1 cellular context compared by ENCODE assay signal in genomic region chr17:8212312-8213180, GRCh38.
TF ChIP-seq lines count a peak whose summit lies in the region.

No MANE protein-coding gene starts in this region.

TF ChIP-seq in HepG2, 621 proteins besides CTCF, POLR2A, EP300 and RAD21 (continued from another document and continues in another):
- TF ChIP-seq, protein P1, sequence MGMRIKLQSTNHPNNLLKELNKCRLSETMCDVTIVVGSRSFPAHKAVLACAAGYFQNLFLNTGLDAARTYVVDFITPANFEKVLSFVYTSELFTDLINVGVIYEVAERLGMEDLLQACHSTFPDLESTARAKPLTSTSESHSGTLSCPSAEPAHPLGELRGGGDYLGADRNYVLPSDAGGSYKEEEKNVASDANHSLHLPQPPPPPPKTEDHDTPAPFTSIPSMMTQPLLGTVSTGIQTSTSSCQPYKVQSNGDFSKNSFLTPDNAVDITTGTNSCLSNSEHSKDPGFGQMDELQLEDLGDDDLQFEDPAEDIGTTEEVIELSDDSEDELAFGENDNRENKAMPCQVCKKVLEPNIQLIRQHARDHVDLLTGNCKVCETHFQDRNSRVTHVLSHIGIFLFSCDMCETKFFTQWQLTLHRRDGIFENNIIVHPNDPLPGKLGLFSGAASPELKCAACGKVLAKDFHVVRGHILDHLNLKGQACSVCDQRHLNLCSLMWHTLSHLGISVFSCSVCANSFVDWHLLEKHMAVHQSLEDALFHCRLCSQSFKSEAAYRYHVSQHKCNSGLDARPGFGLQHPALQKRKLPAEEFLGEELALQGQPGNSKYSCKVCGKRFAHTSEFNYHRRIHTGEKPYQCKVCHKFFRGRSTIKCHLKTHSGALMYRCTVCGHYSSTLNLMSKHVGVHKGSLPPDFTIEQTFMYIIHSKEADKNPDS (CRISPR knock-in tag; IDR thresholded peaks at IDR 0.05) = no peak
- TF ChIP-seq ZNF143 (CRISPR knock-in tag; IDR thresholded peaks at IDR 0.05) = no peak
- TF ChIP-seq AKAP8 (CRISPR knock-in tag; IDR thresholded peaks at IDR 0.05) = no peak
- TF ChIP-seq ZNF576 (CRISPR knock-in tag; IDR thresholded peaks at IDR 0.05) = no peak
- TF ChIP-seq TBX3 (IDR thresholded peaks at IDR 0.05; ENCODE audit: borderline replicate concordance) = peak; percentile 22; the same call in 1 of the 2 replicates
- peak; percentile 58 for TF ChIP-seq UBTF (CRISPR knock-in tag; IDR thresholded peaks at IDR 0.05)
- no peak for TF ChIP-seq GZF1 (CRISPR knock-in tag; IDR thresholded peaks at IDR 0.05)
- TF ChIP-seq ZNF644 (CRISPR knock-in tag; IDR thresholded peaks at IDR 0.05; ENCODE audit: low read depth) = 0 out of 2 replicates have a peak, but pooled peaks have one; percentile 12
- TF ChIP-seq HOXA9 (CRISPR knock-in tag; IDR thresholded peaks at IDR 0.05; ENCODE audit: borderline replicate concordance) = no peak
- TF ChIP-seq SP4 (CRISPR knock-in tag; IDR thresholded peaks at IDR 0.05) = peak; percentile 41; the same call in 1 of the 2 replicates
- TF ChIP-seq TCF7 (IDR thresholded peaks at IDR 0.05; ENCODE audit: low read depth) = no peak
- peak; percentile 93 for TF ChIP-seq CEBPG (CRISPR knock-in tag; IDR thresholded peaks at IDR 0.05)
- no peak for TF ChIP-seq TOE1 (CRISPR knock-in tag; IDR thresholded peaks at IDR 0.05)
- no peak for TF ChIP-seq CENPT (CRISPR knock-in tag; IDR thresholded peaks at IDR 0.05; ENCODE audit: low read depth)
- TF ChIP-seq MAFF (IDR thresholded peaks at IDR 0.05; ENCODE audit: low read depth, low read length) = peak; percentile 81
- no peak for TF ChIP-seq KDM4B (CRISPR knock-in tag; IDR thresholded peaks at IDR 0.05)
- TF ChIP-seq, protein P2, sequence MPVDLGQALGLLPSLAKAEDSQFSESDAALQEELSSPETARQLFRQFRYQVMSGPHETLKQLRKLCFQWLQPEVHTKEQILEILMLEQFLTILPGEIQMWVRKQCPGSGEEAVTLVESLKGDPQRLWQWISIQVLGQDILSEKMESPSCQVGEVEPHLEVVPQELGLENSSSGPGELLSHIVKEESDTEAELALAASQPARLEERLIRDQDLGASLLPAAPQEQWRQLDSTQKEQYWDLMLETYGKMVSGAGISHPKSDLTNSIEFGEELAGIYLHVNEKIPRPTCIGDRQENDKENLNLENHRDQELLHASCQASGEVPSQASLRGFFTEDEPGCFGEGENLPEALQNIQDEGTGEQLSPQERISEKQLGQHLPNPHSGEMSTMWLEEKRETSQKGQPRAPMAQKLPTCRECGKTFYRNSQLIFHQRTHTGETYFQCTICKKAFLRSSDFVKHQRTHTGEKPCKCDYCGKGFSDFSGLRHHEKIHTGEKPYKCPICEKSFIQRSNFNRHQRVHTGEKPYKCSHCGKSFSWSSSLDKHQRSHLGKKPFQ (CRISPR knock-in tag; IDR thresholded peaks at IDR 0.05; ENCODE audit: insufficient replicate concordance) = no peak
- no peak for TF ChIP-seq NFIC (IDR thresholded peaks at IDR 0.05; ENCODE audit: low read length)
- TF ChIP-seq ZNF326 (CRISPR knock-in tag; IDR thresholded peaks at IDR 0.05; ENCODE audit: borderline replicate concordance) = no peak
- TF ChIP-seq PRPF4 (IDR thresholded peaks at IDR 0.05; ENCODE audit: low read depth, low read length, poor library complexity, severe bottlenecking) = no peak
- peak; percentile 95 for TF ChIP-seq ZMYM2 (CRISPR knock-in tag; IDR thresholded peaks at IDR 0.05)
- no peak for TF ChIP-seq CENPX (CRISPR knock-in tag; IDR thresholded peaks at IDR 0.05)
- no peak for TF ChIP-seq NFRKB (IDR thresholded peaks at IDR 0.05)
- TF ChIP-seq ZNF770 (CRISPR knock-in tag; IDR thresholded peaks at IDR 0.05) = 0 out of 2 replicates have a peak, but pooled peaks have one; percentile 20
- peak; percentile 23; the same call in 1 of the 2 replicates for TF ChIP-seq DRAP1 (CRISPR knock-in tag; IDR thresholded peaks at IDR 0.05)
- TF ChIP-seq NONO (IDR thresholded peaks at IDR 0.05) = no peak
- no peak; the same call in 1 of the 2 replicates for TF ChIP-seq NONO (CRISPR knock-in tag; conservative IDR thresholded peaks at IDR 0.05)
- no peak for TF ChIP-seq RCOR2 (CRISPR knock-in tag; IDR thresholded peaks at IDR 0.05)
- TF ChIP-seq PLRG1 (conservative IDR thresholded peaks at IDR 0.05) = no peak
- no peak for TF ChIP-seq NFIB (CRISPR knock-in tag; IDR thresholded peaks at IDR 0.05; ENCODE audit: borderline replicate concordance)
- peak; percentile 28 for TF ChIP-seq ASH2L (IDR thresholded peaks at IDR 0.05; ENCODE audit: insufficient read length, low read depth, low read length)
- no peak for TF ChIP-seq MBD4 (IDR thresholded peaks at IDR 0.05; ENCODE audit: borderline replicate concordance, low read length)
- TF ChIP-seq FOXC1 (CRISPR knock-in tag; IDR thresholded peaks at IDR 0.05; ENCODE audit: borderline replicate concordance) = no peak
- TF ChIP-seq DDIT3 (CRISPR knock-in tag; IDR thresholded peaks at IDR 0.05) = no peak
- peak; percentile 38; the same call in 1 of the 2 replicates for TF ChIP-seq RFXAP (CRISPR knock-in tag; IDR thresholded peaks at IDR 0.05; ENCODE audit: borderline replicate concordance)
- peak; percentile 35; the same call in 1 of the 2 replicates for TF ChIP-seq DMAP1 (CRISPR knock-in tag; IDR thresholded peaks at IDR 0.05)
- TF ChIP-seq HNF1A (IDR thresholded peaks at IDR 0.05; ENCODE audit: low read depth) = no peak
- peak; percentile 35; the same call in 1 of the 2 replicates for TF ChIP-seq HNF1A (CRISPR knock-in tag; IDR thresholded peaks at IDR 0.05; ENCODE audit: borderline replicate concordance)
- peak; percentile 70; the same call in 1 of the 2 replicates for TF ChIP-seq NCOR1 (IDR thresholded peaks at IDR 0.05; ENCODE audit: borderline replicate concordance, low read length)
- TF ChIP-seq SUZ12 (IDR thresholded peaks at IDR 0.05; ENCODE audit: low read depth, low read length) = no peak
- TF ChIP-seq PHB2 (IDR thresholded peaks at IDR 0.05; ENCODE audit: partially characterized antibody) = no peak
- no peak for TF ChIP-seq AGO1 (IDR thresholded peaks at IDR 0.05; ENCODE audit: low read depth, low read length, poor library complexity, severe bottlenecking)
- no peak for TF ChIP-seq CC2D1A (CRISPR knock-in tag; IDR thresholded peaks at IDR 0.05)
- no peak for TF ChIP-seq MAF1 (CRISPR knock-in tag; IDR thresholded peaks at IDR 0.05; ENCODE audit: borderline replicate concordance)
- no peak for TF ChIP-seq RFXANK (CRISPR knock-in tag; IDR thresholded peaks at IDR 0.05)
- TF ChIP-seq ZNF17 (CRISPR knock-in tag; IDR thresholded peaks at IDR 0.05) = no peak
- peak; percentile 85 for TF ChIP-seq SKI (IDR thresholded peaks at IDR 0.05; ENCODE audit: partially characterized antibody)
- TF ChIP-seq, protein P3, sequence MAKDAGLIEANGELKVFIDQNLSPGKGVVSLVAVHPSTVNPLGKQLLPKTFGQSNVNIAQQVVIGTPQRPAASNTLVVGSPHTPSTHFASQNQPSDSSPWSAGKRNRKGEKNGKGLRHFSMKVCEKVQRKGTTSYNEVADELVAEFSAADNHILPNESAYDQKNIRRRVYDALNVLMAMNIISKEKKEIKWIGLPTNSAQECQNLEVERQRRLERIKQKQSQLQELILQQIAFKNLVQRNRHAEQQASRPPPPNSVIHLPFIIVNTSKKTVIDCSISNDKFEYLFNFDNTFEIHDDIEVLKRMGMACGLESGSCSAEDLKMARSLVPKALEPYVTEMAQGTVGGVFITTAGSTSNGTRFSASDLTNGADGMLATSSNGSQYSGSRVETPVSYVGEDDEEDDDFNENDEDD (CRISPR knock-in tag; IDR thresholded peaks at IDR 0.05; ENCODE audit: borderline replicate concordance) = peak; percentile 23; the same call in 1 of the 2 replicates
- no peak for TF ChIP-seq MXD4 (CRISPR knock-in tag; IDR thresholded peaks at IDR 0.05)
- TF ChIP-seq NFE2L1 (CRISPR knock-in tag; IDR thresholded peaks at IDR 0.05; ENCODE audit: borderline replicate concordance) = no peak
- no peak for TF ChIP-seq ATF1 (CRISPR knock-in tag; IDR thresholded peaks at IDR 0.05)
- TF ChIP-seq ERF (CRISPR knock-in tag; IDR thresholded peaks at IDR 0.05) = 0 out of 2 replicates have a peak, but pooled peaks have one; percentile 27
- peak; percentile 81 for TF ChIP-seq PITX1 (CRISPR knock-in tag; IDR thresholded peaks at IDR 0.05)
- no peak for TF ChIP-seq MED8 (CRISPR knock-in tag; IDR thresholded peaks at IDR 0.05; ENCODE audit: insufficient replicate concordance)
- TF ChIP-seq FOSL2 (CRISPR knock-in tag; IDR thresholded peaks at IDR 0.05) = peak; percentile 74
- TF ChIP-seq MYNN (CRISPR knock-in tag; IDR thresholded peaks at IDR 0.05; ENCODE audit: low read depth) = no peak
- TF ChIP-seq, protein P4, sequence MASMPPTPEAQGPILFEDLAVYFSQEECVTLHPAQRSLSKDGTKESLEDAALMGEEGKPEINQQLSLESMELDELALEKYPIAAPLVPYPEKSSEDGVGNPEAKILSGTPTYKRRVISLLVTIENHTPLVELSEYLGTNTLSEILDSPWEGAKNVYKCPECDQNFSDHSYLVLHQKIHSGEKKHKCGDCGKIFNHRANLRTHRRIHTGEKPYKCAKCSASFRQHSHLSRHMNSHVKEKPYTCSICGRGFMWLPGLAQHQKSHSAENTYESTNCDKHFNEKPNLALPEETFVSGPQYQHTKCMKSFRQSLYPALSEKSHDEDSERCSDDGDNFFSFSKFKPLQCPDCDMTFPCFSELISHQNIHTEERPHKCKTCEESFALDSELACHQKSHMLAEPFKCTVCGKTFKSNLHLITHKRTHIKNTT (CRISPR knock-in tag; IDR thresholded peaks at IDR 0.05) = no peak
- TF ChIP-seq RAD51 (IDR thresholded peaks at IDR 0.05; ENCODE audit: borderline replicate concordance) = no peak
- TF ChIP-seq MXI1 (IDR thresholded peaks at IDR 0.05; ENCODE audit: borderline replicate concordance, low read depth, low read length) = peak; percentile 23; the same call in 1 of the 3 replicates
